ENCODE assay signal across 16 cellular contexts in the genomic region with DNA sequence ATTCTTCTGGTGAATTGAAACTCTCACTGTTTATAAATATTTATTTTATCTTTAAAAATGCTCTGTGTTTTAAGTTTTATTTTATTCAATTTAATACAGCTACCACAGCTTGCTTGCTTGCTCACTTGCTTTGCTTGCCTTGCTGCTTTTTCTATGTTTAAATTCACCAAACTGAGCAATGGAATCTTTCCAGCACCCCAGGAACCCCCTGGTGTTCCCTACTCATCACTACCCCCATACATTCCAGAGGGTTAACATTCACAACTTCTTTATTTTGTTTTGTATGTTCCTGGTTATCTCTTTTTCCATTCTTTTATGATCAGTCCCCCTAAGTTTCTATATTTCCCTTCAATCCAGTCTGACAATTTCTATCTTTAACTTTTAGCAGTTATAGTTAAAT.
"Had no signal": no experiment of that assay in that cellular context is flagged by ENCODE, and none has a peak within 500 bp of the region (broad histone marks: within the 10 kb centered on the region; RNA-seq: fewer than 3 reads in every experiment).

No MANE protein-coding gene starts in this region.

- H3K27me3 ChIP-seq: colonic mucosa, hepatocyte, ovary, right atrium auricular region, sigmoid colon had no signal

- H3K27ac ChIP-seq: colonic mucosa, hepatocyte, ovary, right atrium auricular region, sigmoid colon, skin epidermis, stomach had no signal

- H3K9me3 ChIP-seq: colonic mucosa, mucosa of descending colon, ovary, right atrium auricular region, sigmoid colon, stomach had no signal

- H3K4me3 ChIP-seq: colonic mucosa, hepatocyte, mucosa of descending colon, ovary, right atrium auricular region, sigmoid colon, skin epidermis, stomach had no signal

- H3K4me1 ChIP-seq: colonic mucosa, right atrium auricular region, sigmoid colon had no signal

- DNase-seq: colonic mucosa; dermis blood vessel endothelial cell; foreskin melanocyte; head of caudate nucleus; mammary epithelial cell; mucosa of descending colon; naive thymus-derived CD8-positive, alpha-beta T cell; ovary; sigmoid colon; stimulated activated CD4-positive, alpha-beta T cell treated with anti-CD3 and anti-CD28 coated beads, Interleukin-12 subunit alpha, Interleukin-12 subunit beta, amount 100 ng/mL, for 4 hours; stimulated activated naive CD4-positive, alpha-beta T cell; stomach; trophoblast cell had no signal

- H3K36me3 ChIP-seq: colonic mucosa, ovary, right atrium auricular region, sigmoid colon, stomach had no signal
